In genomic region chr2:176589956-176590509, GRCh38 we compare ENCODE assay signal across 19 cellular contexts.
"Had no signal": no experiment of that assay in that cellular context is flagged by ENCODE, and none has a peak within 500 bp of the region (broad histone marks: within the 10 kb centered on the region; RNA-seq: fewer than 3 reads in every experiment).

No MANE protein-coding gene starts in this region.

- H3K4me1 Mint-ChIP-seq: activated CD4-positive, alpha-beta T cell treated with anti-CD3 and anti-CD28 coated beads for 36 hours; WTC11 had no signal

- H3K27me3 ChIP-seq: right atrium auricular region, transverse colon had no signal

- H3K27ac Mint-ChIP-seq: activated CD4-positive, alpha-beta memory T cell treated with anti-CD3 and anti-CD28 coated beads for 36 hours; activated CD4-positive, alpha-beta T cell treated with anti-CD3 and anti-CD28 coated beads for 36 hours; activated naive CD8-positive, alpha-beta T cell; activated T-helper 1 cell treated with anti-CD3 and anti-CD28 coated beads, Interleukin-12 subunit alpha, Interleukin-12 subunit beta, Interleukin-2, Interleukin-4 antibody, amounts not matched to agents 30 ng/mL and 10 ng/mL and 1 ng/mL, durations not matched to agents 14 hours and 24 hours and 36 hours; effector memory CD8-positive, alpha-beta T cell; mesothelial cell of epicardium; natural killer cell treated with Interleukin-12 subunit alpha and Interleukin-12 subunit beta and Interleukin-15 and Interleukin-18, amount 100 ng/mL, for 72 hours; WTC11 had no signal

- DNase-seq: activated CD4-positive, alpha-beta memory T cell treated with anti-CD3 and anti-CD28 coated beads for 36 hours; activated CD4-positive, alpha-beta T cell treated with anti-CD3 and anti-CD28 coated beads for 36 hours; activated gamma-delta T cell treated with Interleukin-2 at 50 U/mL for 16 hours; activated T-cell treated with anti-CD3 and anti-CD28 coated beads for 4 hours; amniotic stem cell; effector memory CD8-positive, alpha-beta T cell; esophagus squamous epithelium; hippocampal formation; occipital lobe; posterior cingulate gyrus; stimulated activated CD4-positive, alpha-beta T cell treated with anti-CD3 and anti-CD28 coated beads, Interleukin-2, amount 100 ng/mL, for 24 hours; stimulated activated naive CD4-positive, alpha-beta T cell treated with Interleukin-2 at 50 U/mL for 16 hours; transverse colon had no signal

- ATAC-seq: activated CD4-positive, alpha-beta T cell treated with anti-CD3 and anti-CD28 coated beads for 36 hours; effector memory CD8-positive, alpha-beta T cell; natural killer cell treated with Interleukin-12 subunit alpha and Interleukin-12 subunit beta and Interleukin-15 and Interleukin-18, amount 100 ng/mL, for 72 hours; WTC11 had no signal

- H3K9me3 ChIP-seq: esophagus squamous epithelium, right atrium auricular region, transverse colon had no signal

- H3K4me3 Mint-ChIP-seq: activated CD4-positive, alpha-beta memory T cell treated with anti-CD3 and anti-CD28 coated beads for 36 hours; activated CD4-positive, alpha-beta T cell treated with anti-CD3 and anti-CD28 coated beads for 36 hours; activated naive CD8-positive, alpha-beta T cell; activated T-helper 1 cell treated with anti-CD3 and anti-CD28 coated beads, Interleukin-12 subunit alpha, Interleukin-12 subunit beta, Interleukin-2, Interleukin-4 antibody, amounts not matched to agents 30 ng/mL and 10 ng/mL and 1 ng/mL, durations not matched to agents 14 hours and 24 hours and 36 hours; effector memory CD8-positive, alpha-beta T cell; mesothelial cell of epicardium; natural killer cell treated with Interleukin-12 subunit alpha and Interleukin-12 subunit beta and Interleukin-15 and Interleukin-18, amount 100 ng/mL, for 72 hours; WTC11 had no signal

- H3K27ac ChIP-seq: esophagus squamous epithelium, right atrium auricular region, transverse colon had no signal

- H3K36me3 ChIP-seq: esophagus squamous epithelium, right atrium auricular region, transverse colon had no signal

- H3K4me3 ChIP-seq: esophagus squamous epithelium, right atrium auricular region, transverse colon had no signal

- H3K36me3 Mint-ChIP-seq: activated CD4-positive, alpha-beta memory T cell treated with anti-CD3 and anti-CD28 coated beads for 36 hours; activated naive CD8-positive, alpha-beta T cell; mesothelial cell of epicardium; natural killer cell treated with Interleukin-12 subunit alpha and Interleukin-12 subunit beta and Interleukin-15 and Interleukin-18, amount 100 ng/mL, for 72 hours; WTC11 had no signal

- H3K4me1 ChIP-seq: esophagus squamous epithelium, right atrium auricular region had no signal

- H3K9me3 Mint-ChIP-seq: activated CD4-positive, alpha-beta memory T cell treated with anti-CD3 and anti-CD28 coated beads for 36 hours; activated T-helper 1 cell treated with anti-CD3 and anti-CD28 coated beads, Interleukin-12 subunit alpha, Interleukin-12 subunit beta, Interleukin-2, Interleukin-4 antibody, amounts not matched to agents 30 ng/mL and 10 ng/mL and 1 ng/mL, durations not matched to agents 14 hours and 24 hours and 36 hours; effector memory CD8-positive, alpha-beta T cell; mesothelial cell of epicardium; natural killer cell treated with Interleukin-12 subunit alpha and Interleukin-12 subunit beta and Interleukin-15 and Interleukin-18, amount 100 ng/mL, for 72 hours; WTC11 had no signal
